27 cellular contexts compared by ENCODE assay signal in genomic region chr3:81105761-81106160, GRCh38.
DNase-seq lines count a peak whose midpoint lies in the region; ATAC-seq, FAIRE-seq and TF ChIP-seq lines count a peak whose summit lies in the region.
"Had no signal": no experiment of that assay in that cellular context is flagged by ENCODE, and none has a peak within 500 bp of the region (broad histone marks: within the 10 kb centered on the region; RNA-seq: fewer than 3 reads in every experiment).

No MANE protein-coding gene starts in this region.

- no peak overlapping the region for H3K27ac Mint-ChIP-seq in progenitor cell of endocrine pancreas
- H3K27ac Mint-ChIP-seq: activated B cell treated with CpG ODN at 0.5 μM for 24 hours; activated naive CD8-positive, alpha-beta T cell treated with anti-CD3 and anti-CD28 coated beads, Interleukin-2, amount 50 U/mL, for 24 hours; mesothelial cell of epicardium had no signal

- TF ChIP-seq CTCF in LNCaP clone FGC (IDR thresholded peaks at IDR 0.05; ENCODE audit: control insufficient read depth, extremely low read depth, insufficient read depth) = no peak
- TF ChIP-seq CTCF in astrocyte of the spinal cord (IDR thresholded peaks at IDR 0.05; ENCODE audit: low read depth, low read length) = no peak
- no peak for TF ChIP-seq CTCF in progenitor cell of endocrine pancreas (IDR thresholded peaks at IDR 0.05; ENCODE audit: unreplicated experiment)
- no peak for TF ChIP-seq CTCF in kidney (IDR thresholded peaks at IDR 0.05; ENCODE audit: borderline replicate concordance, extremely low read depth, insufficient read depth)

- DNase-seq in Caki2 (ENCODE audit: low read depth) (peak; percentile 67), LNCaP clone FGC (ENCODE audit: low read depth) (peak; percentile 35), astrocyte of the spinal cord (ENCODE audit: low read depth, low spot score) (peak; percentile 33), lung microvascular endothelial cell (ENCODE audit: low read depth in 2 of 2) (peak; percentile 11 to 49), progenitor cell of endocrine pancreas (ENCODE audit: low spot score, unreplicated experiment) (no peak), kidney (no peak), NCI-H1105 treated with DMSO at 0.1 percent for 48 hours (lab: John Stamatoyannopoulos, UW) (no peak)
- DNase-seq: activated B cell treated with CpG ODN at 0.5 μM for 24 hours; activated CD4-positive, alpha-beta T cell treated with anti-CD3 and anti-CD28 coated beads, Interleukin-2, amount 50 U/mL, for 4 hours; activated effector memory CD4-positive, alpha-beta T cell treated with Interleukin-2 at 50 U/mL for 16 hours; activated naive CD8-positive, alpha-beta T cell treated with anti-CD3 and anti-CD28 coated beads, Interleukin-2, amount 50 U/mL, for 24 hours; COR-L47; cortex of kidney; EL; GOT3; hippocampal formation; naive thymus-derived CD8-positive, alpha-beta T cell; NCI-H1436; NCI-H2107; NCI-H526; ovary; substantia nigra had no signal

- intact Hi-C loops in kidney (cut with DNase I) = no loop called here

- H3K36me3 ChIP-seq in kidney (ENCODE audit: control insufficient read depth in 1 of 2, insufficient read depth in 2 of 2, low read length in 2 of 2) = no peaks in the 10 kb centered on the region
- H3K36me3 ChIP-seq: BLaER1, breast epithelium, ovary had no signal

- FAIRE-seq in kidney (lab: Jason Lieb, UNC) = no peak
- FAIRE-seq: keratinocyte had no signal

- H3K9ac ChIP-seq in kidney (ENCODE audit: low read length in 2 of 2) = no peak overlapping the region
- H3K9ac ChIP-seq: BLaER1 had no signal

- ATAC-seq in HG03457 (IDR thresholded peaks at IDR 0.05; ENCODE audit: unreplicated experiment) = no peak
- ATAC-seq: activated naive CD8-positive, alpha-beta T cell treated with anti-CD3 and anti-CD28 coated beads, Interleukin-2, amount 50 U/mL, for 24 hours; naive thymus-derived CD8-positive, alpha-beta T cell had no signal

- no peak overlapping the region for H3K27ac ChIP-seq in kidney (ENCODE audit: low read depth in 2 of 2, low read length in 2 of 2)
- H3K27ac ChIP-seq: BLaER1, breast epithelium, ovary had no signal

- no peaks in the 10 kb centered on the region for H3K9me3 ChIP-seq in kidney (ENCODE audit: control insufficient read depth in 1 of 2, low read length in 2 of 2)
- H3K9me3 ChIP-seq: BLaER1, breast epithelium, ovary had no signal

- H3K4me1 ChIP-seq in kidney (ENCODE audit: control insufficient read depth in 1 of 2, insufficient read depth in 1 of 2, low read depth in 1 of 2, low read length in 2 of 2) = no peaks in the 10 kb centered on the region
- H3K4me1 ChIP-seq: BLaER1, breast epithelium had no signal

- H3K27me3 Mint-ChIP-seq in progenitor cell of endocrine pancreas = no peaks in the 10 kb centered on the region
- H3K27me3 Mint-ChIP-seq: activated B cell treated with CpG ODN at 0.5 μM for 24 hours; activated naive CD8-positive, alpha-beta T cell treated with anti-CD3 and anti-CD28 coated beads, Interleukin-2, amount 50 U/mL, for 24 hours; naive thymus-derived CD8-positive, alpha-beta T cell had no signal

- peaks cover 5% of the 10 kb centered on the region for H3K9me3 Mint-ChIP-seq in progenitor cell of endocrine pancreas (ENCODE audit: low read depth)
- H3K9me3 Mint-ChIP-seq: mesothelial cell of epicardium had no signal

- H3K36me3 Mint-ChIP-seq in progenitor cell of endocrine pancreas (ENCODE audit: insufficient read depth) = no peaks in the 10 kb centered on the region
- H3K36me3 Mint-ChIP-seq: mesothelial cell of epicardium; naive thymus-derived CD8-positive, alpha-beta T cell had no signal

- H3K4me1 Mint-ChIP-seq in progenitor cell of endocrine pancreas (ENCODE audit: low read depth) = peaks cover 4% of the 10 kb centered on the region
- H3K4me1 Mint-ChIP-seq: activated B cell treated with CpG ODN at 0.5 μM for 24 hours; activated naive CD8-positive, alpha-beta T cell treated with anti-CD3 and anti-CD28 coated beads, Interleukin-2, amount 50 U/mL, for 24 hours; mesothelial cell of epicardium; naive thymus-derived CD8-positive, alpha-beta T cell had no signal

- H3K4me3 Mint-ChIP-seq in progenitor cell of endocrine pancreas (ENCODE audit: low read depth) = no peak overlapping the region
- H3K4me3 Mint-ChIP-seq: activated B cell treated with CpG ODN at 0.5 μM for 24 hours; activated naive CD8-positive, alpha-beta T cell treated with anti-CD3 and anti-CD28 coated beads, Interleukin-2, amount 50 U/mL, for 24 hours; mesothelial cell of epicardium; naive thymus-derived CD8-positive, alpha-beta T cell had no signal

- in situ Hi-C loops in Caki2 (cut with HindIII; ENCODE audit: low pct_unique_long_range_greater_than_20kb, low sequenced_read_pairs) (no loop called here), astrocyte of the spinal cord (cut with HindIII; ENCODE audit: low sequenced_read_pairs) (no loop called here)

- H3K4me3 ChIP-seq in LNCaP clone FGC (ENCODE audit: low read depth, low read length) (no peak overlapping the region), astrocyte of the spinal cord (ENCODE audit: low read depth, low read length) (no peak overlapping the region), kidney (ENCODE audit: low read length in 2 of 2) (no peak overlapping the region)
- H3K4me3 ChIP-seq: BLaER1, breast epithelium, ovary had no signal

Comparison
In these comparisons a context has a peak if more than half of its experiments do, and no peak if none do; other contexts are left out.
1. DNase-seq: peak in Caki2 (single experiment), LNCaP clone FGC (single experiment), astrocyte of the spinal cord (single experiment) and lung microvascular endothelial cell (2 of 2); none in progenitor cell of endocrine pancreas (single experiment), kidney (single experiment) and NCI-H1105 treated with DMSO at 0.1 percent for 48 hours (single experiment).